ENCODE assay signal across 8 cellular contexts in genomic region chr4:75939890-75940691, GRCh38. TPM values are rescaled to one million over a fixed set of nuclear protein-coding genes. Genes with fewer than 3 reads are reported as not detected.
DNase-seq lines count a peak whose midpoint lies in the region; ATAC-seq, FAIRE-seq and TF ChIP-seq lines count a peak whose summit lies in the region.

No MANE protein-coding gene starts in this region.

- no peaks in the 10 kb centered on the region for H4K20me1 ChIP-seq in BLaER1

- H3K27me3 Mint-ChIP-seq in neural crest cell (ENCODE audit: low read depth): no peaks in the 10 kb centered on the region

- H3K9me3 ChIP-seq in BLaER1: no peaks in the 10 kb centered on the region
- H3K9me3 ChIP-seq in stomach smooth muscle (ENCODE audit: control insufficient read depth in 2 of 2, low read length in 2 of 2): no peaks in the 10 kb centered on the region

- DNase-seq in RCC 7860 (ENCODE audit: low spot score) (peak; percentile 39), fibroblast of villous mesenchyme (ENCODE audit: low read depth) (peak; percentile 51), neural crest cell (ENCODE audit: low read depth, low spot score) (peak; percentile 39)
- peak; percentile 69 for DNase-seq in activated effector memory CD4-positive, alpha-beta T cell treated with Interleukin-2 at 50 U/mL for 16 hours

- peaks cover 45% of the 10 kb centered on the region for H3K4me1 ChIP-seq in BLaER1
- peaks cover 7% of the 10 kb centered on the region for H3K4me1 ChIP-seq in stomach smooth muscle (ENCODE audit: control insufficient read depth, insufficient read depth, low read length)

- no peak for FAIRE-seq in RCC 7860 (lab: Jason Lieb, UNC)

- H3K4me2 ChIP-seq in BLaER1: peak overlapping the region; percentile 90

- no peak for TF ChIP-seq CTCF in fibroblast of villous mesenchyme (IDR thresholded peaks at IDR 0.05; ENCODE audit: insufficient read depth, low read depth, low read length)
- no peak for TF ChIP-seq CTCF in neural crest cell (conservative IDR thresholded peaks at IDR 0.05)

- H3K27ac Mint-ChIP-seq in neural crest cell (ENCODE audit: unreplicated experiment): peak overlapping the region; percentile 16

- ATAC-seq in GM18909 (IDR thresholded peaks at IDR 0.05; ENCODE audit: poor library complexity, unreplicated experiment): peak; percentile 73
- peak; percentile 51 for ATAC-seq in HG03159 (IDR thresholded peaks at IDR 0.05; ENCODE audit: unreplicated experiment)

- peak overlapping the region; percentile 92 for H3K4me3 Mint-ChIP-seq in neural crest cell

- H3K9ac ChIP-seq in BLaER1 (peak overlapping the region; percentile 86), stomach smooth muscle (ENCODE audit: low read length in 2 of 2) (peak overlapping the region; percentile 68 to 69)

- H3K36me3 Mint-ChIP-seq in neural crest cell (ENCODE audit: low read depth): no peaks in the 10 kb centered on the region

- no peaks in the 10 kb centered on the region for H3K27me3 ChIP-seq in BLaER1
- no peaks in the 10 kb centered on the region for H3K27me3 ChIP-seq in stomach smooth muscle (ENCODE audit: control insufficient read depth in 1 of 2, insufficient read depth in 2 of 2, low read length in 2 of 2)

- H3K27ac ChIP-seq in BLaER1 (peak overlapping the region; percentile 80), stomach smooth muscle (ENCODE audit: low read length) (no peak overlapping the region)

- no peaks in the 10 kb centered on the region for H3K9me3 Mint-ChIP-seq in neural crest cell

- H3K4me1 Mint-ChIP-seq in neural crest cell: peaks cover 14% of the 10 kb centered on the region

- peak overlapping the region; percentile 89 for H3K4me3 ChIP-seq in BLaER1
- peak overlapping the region; percentile 82 for H3K4me3 ChIP-seq in fibroblast of villous mesenchyme (ENCODE audit: low read depth, low read length)
- H3K4me3 ChIP-seq in stomach smooth muscle (ENCODE audit: low read length in 2 of 2): peak overlapping the region; percentile 65 to 88

- H3K36me3 ChIP-seq in BLaER1: peaks cover 19% of the 10 kb centered on the region; the same call in 1 of the 2 replicates
- no peaks in the 10 kb centered on the region for H3K36me3 ChIP-seq in stomach smooth muscle (ENCODE audit: control insufficient read depth in 2 of 2, insufficient read depth in 2 of 2, low read length in 2 of 2)

RNA-seq across cellular contexts. Expression of gene NAAA, which starts 0.7 kb away (rescaled TPM):
- 23.5 and 54.8 TPM in 2 replicates for total RNA-seq in fibroblast of villous mesenchyme
- total RNA-seq in neural crest cell: 3.3 and 3.5 TPM in 2 replicates

RNA-seq across cellular contexts. Expression of gene PPEF2, which starts 37.8 kb away (rescaled TPM):
- total RNA-seq in fibroblast of villous mesenchyme (under 0.01 TPM in 1 of 2 replicates, not detected in the other), neural crest cell (0.09 TPM in 1 of 2 replicates, not detected in the other)

RNA-seq across cellular contexts. Expression of gene SDAD1, which starts 50.7 kb away (rescaled TPM):
- total RNA-seq in fibroblast of villous mesenchyme (40.9 and 45.8 TPM in 2 replicates), neural crest cell (52.1 and 55.8 TPM in 2 replicates)
